Comparison of ENCODE assay signal across 2 cellular contexts in the genomic region with DNA sequence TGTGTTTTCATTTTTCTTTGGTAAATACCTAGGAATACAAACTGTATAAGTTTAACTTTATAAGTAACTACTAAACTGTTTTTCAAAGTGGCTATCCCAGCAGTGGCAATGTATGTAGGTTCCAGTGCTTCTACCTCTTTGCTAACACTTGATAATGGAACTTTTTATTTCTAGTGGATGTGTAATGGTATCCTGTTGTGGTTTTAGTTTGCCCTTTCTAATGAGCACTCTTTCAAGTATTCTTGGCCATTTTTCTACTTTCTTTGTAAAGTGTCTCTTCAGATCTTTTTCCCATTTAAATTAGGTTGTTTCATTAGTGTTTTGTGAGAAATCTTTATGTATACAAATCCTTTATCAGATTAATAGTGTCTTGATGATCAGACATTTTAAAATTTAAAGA.
TF ChIP-seq lines count a peak whose summit lies in the region.

No MANE protein-coding gene starts in this region.

TF ChIP-seq in SK-N-SH, 30 proteins besides CTCF, POLR2A, EP300 and RAD21 (continued from another document):
- TF ChIP-seq, protein P1, sequence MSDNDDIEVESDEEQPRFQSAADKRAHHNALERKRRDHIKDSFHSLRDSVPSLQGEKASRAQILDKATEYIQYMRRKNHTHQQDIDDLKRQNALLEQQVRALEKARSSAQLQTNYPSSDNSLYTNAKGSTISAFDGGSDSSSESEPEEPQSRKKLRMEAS (IDR thresholded peaks at IDR 0.05; ENCODE audit: low read depth), result no peak
- TF ChIP-seq POLR2AphosphoS5 (IDR thresholded peaks at IDR 0.05; ENCODE audit: low read depth, low read length), result no peak
- TF ChIP-seq, protein P2, sequence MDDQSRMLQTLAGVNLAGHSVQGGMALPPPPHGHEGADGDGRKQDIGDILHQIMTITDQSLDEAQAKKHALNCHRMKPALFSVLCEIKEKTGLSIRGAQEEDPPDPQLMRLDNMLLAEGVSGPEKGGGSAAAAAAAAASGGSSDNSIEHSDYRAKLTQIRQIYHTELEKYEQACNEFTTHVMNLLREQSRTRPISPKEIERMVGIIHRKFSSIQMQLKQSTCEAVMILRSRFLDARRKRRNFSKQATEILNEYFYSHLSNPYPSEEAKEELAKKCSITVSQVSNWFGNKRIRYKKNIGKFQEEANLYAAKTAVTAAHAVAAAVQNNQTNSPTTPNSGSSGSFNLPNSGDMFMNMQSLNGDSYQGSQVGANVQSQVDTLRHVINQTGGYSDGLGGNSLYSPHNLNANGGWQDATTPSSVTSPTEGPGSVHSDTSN (IDR thresholded peaks at IDR 0.05), result no peak
- no peak for TF ChIP-seq EZH2phosphoT487 (IDR thresholded peaks at IDR 0.05; ENCODE audit: borderline replicate concordance, low read depth)
- no peak for TF ChIP-seq SMC3 (IDR thresholded peaks at IDR 0.05; ENCODE audit: low read depth, low read length)
- no peak for TF ChIP-seq MXI1 (IDR thresholded peaks at IDR 0.05; ENCODE audit: low read depth, low read length)
- TF ChIP-seq JUND (IDR thresholded peaks at IDR 0.05), result no peak
- TF ChIP-seq, protein P3, sequence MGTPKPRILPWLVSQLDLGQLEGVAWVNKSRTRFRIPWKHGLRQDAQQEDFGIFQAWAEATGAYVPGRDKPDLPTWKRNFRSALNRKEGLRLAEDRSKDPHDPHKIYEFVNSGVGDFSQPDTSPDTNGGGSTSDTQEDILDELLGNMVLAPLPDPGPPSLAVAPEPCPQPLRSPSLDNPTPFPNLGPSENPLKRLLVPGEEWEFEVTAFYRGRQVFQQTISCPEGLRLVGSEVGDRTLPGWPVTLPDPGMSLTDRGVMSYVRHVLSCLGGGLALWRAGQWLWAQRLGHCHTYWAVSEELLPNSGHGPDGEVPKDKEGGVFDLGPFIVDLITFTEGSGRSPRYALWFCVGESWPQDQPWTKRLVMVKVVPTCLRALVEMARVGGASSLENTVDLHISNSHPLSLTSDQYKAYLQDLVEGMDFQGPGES (IDR thresholded peaks at IDR 0.05; ENCODE audit: low read depth, low read length), result no peak
- TF ChIP-seq NRF1 (IDR thresholded peaks at IDR 0.05; ENCODE audit: low read depth, low read length), result no peak
- TF ChIP-seq, protein P4, sequence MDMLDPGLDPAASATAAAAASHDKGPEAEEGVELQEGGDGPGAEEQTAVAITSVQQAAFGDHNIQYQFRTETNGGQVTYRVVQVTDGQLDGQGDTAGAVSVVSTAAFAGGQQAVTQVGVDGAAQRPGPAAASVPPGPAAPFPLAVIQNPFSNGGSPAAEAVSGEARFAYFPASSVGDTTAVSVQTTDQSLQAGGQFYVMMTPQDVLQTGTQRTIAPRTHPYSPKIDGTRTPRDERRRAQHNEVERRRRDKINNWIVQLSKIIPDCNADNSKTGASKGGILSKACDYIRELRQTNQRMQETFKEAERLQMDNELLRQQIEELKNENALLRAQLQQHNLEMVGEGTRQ (IDR thresholded peaks at IDR 0.05; ENCODE audit: borderline replicate concordance, low read depth, low read length), result no peak
- TF ChIP-seq RXRA (IDR thresholded peaks at IDR 0.05; ENCODE audit: borderline replicate concordance, low read depth), result no peak
- TF ChIP-seq, protein P5, sequence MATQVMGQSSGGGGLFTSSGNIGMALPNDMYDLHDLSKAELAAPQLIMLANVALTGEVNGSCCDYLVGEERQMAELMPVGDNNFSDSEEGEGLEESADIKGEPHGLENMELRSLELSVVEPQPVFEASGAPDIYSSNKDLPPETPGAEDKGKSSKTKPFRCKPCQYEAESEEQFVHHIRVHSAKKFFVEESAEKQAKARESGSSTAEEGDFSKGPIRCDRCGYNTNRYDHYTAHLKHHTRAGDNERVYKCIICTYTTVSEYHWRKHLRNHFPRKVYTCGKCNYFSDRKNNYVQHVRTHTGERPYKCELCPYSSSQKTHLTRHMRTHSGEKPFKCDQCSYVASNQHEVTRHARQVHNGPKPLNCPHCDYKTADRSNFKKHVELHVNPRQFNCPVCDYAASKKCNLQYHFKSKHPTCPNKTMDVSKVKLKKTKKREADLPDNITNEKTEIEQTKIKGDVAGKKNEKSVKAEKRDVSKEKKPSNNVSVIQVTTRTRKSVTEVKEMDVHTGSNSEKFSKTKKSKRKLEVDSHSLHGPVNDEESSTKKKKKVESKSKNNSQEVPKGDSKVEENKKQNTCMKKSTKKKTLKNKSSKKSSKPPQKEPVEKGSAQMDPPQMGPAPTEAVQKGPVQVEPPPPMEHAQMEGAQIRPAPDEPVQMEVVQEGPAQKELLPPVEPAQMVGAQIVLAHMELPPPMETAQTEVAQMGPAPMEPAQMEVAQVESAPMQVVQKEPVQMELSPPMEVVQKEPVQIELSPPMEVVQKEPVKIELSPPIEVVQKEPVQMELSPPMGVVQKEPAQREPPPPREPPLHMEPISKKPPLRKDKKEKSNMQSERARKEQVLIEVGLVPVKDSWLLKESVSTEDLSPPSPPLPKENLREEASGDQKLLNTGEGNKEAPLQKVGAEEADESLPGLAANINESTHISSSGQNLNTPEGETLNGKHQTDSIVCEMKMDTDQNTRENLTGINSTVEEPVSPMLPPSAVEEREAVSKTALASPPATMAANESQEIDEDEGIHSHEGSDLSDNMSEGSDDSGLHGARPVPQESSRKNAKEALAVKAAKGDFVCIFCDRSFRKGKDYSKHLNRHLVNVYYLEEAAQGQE (IDR thresholded peaks at IDR 0.05; ENCODE audit: low read depth, low read length), result no peak
- TF ChIP-seq RFX5 (IDR thresholded peaks at IDR 0.05; ENCODE audit: low read length), result no peak
- TF ChIP-seq NFIC (IDR thresholded peaks at IDR 0.05; ENCODE audit: borderline replicate concordance), result no peak

TF ChIP-seq in SK-N-SH treated with all-trans-retinoic acid at 6 μM for 48 hours, 23 proteins besides CTCF, POLR2A, EP300 and RAD21:
- TF ChIP-seq, protein P6, sequence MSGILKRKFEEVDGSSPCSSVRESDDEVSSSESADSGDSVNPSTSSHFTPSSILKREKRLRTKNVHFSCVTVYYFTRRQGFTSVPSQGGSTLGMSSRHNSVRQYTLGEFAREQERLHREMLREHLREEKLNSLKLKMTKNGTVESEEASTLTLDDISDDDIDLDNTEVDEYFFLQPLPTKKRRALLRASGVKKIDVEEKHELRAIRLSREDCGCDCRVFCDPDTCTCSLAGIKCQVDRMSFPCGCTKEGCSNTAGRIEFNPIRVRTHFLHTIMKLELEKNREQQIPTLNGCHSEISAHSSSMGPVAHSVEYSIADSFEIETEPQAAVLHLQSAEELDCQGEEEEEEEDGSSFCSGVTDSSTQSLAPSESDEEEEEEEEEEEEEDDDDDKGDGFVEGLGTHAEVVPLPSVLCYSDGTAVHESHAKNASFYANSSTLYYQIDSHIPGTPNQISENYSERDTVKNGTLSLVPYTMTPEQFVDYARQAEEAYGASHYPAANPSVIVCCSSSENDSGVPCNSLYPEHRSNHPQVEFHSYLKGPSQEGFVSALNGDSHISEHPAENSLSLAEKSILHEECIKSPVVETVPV (CRISPR knock-in tag; IDR thresholded peaks at IDR 0.05), result no peak
- no peak for TF ChIP-seq OSR1 (CRISPR knock-in tag; IDR thresholded peaks at IDR 0.05)
- TF ChIP-seq ZNF565 (CRISPR knock-in tag; conservative IDR thresholded peaks at IDR 0.05; ENCODE audit: low read depth), result no peak
- no peak for TF ChIP-seq ZFP30 (CRISPR knock-in tag; IDR thresholded peaks at IDR 0.05)
- no peak for TF ChIP-seq PPARA (CRISPR knock-in tag; IDR thresholded peaks at IDR 0.05; ENCODE audit: borderline replicate concordance)
- no peak for TF ChIP-seq ZNF70 (CRISPR knock-in tag; IDR thresholded peaks at IDR 0.05)
- TF ChIP-seq RARB (CRISPR knock-in tag; IDR thresholded peaks at IDR 0.05), result no peak
- no peak for TF ChIP-seq TCF4 (CRISPR knock-in tag; IDR thresholded peaks at IDR 0.05; ENCODE audit: borderline replicate concordance)
- TF ChIP-seq ARNTL (CRISPR knock-in tag; IDR thresholded peaks at IDR 0.05; ENCODE audit: borderline replicate concordance, low read depth), result no peak
- no peak for TF ChIP-seq ZC3H10 (CRISPR knock-in tag; IDR thresholded peaks at IDR 0.05)
- no peak for TF ChIP-seq CSDC2 (CRISPR knock-in tag; IDR thresholded peaks at IDR 0.05)
